ENCODE assay signal across 1 cellular context in genomic region chr11:63826471-63827190, GRCh38.
A peak's percentile ranks its signal among the peaks of the same experiment; 100 is the strongest.
TF ChIP-seq lines count a peak whose summit lies in the region.

No MANE protein-coding gene starts in this region.

TF ChIP-seq in HepG2, 621 proteins besides CTCF, POLR2A, EP300 and RAD21:
- TF ChIP-seq ZBTB46 (CRISPR knock-in tag; IDR thresholded peaks at IDR 0.05; ENCODE audit: borderline replicate concordance) (no peak), ZBTB39 (CRISPR knock-in tag; IDR thresholded peaks at IDR 0.05) (no peak), CEBPB (IDR thresholded peaks at IDR 0.05; ENCODE audit: borderline replicate concordance, low read depth, low read length) (no peak), MLLT10 (CRISPR knock-in tag; IDR thresholded peaks at IDR 0.05) (no peak), MEIS2 (CRISPR knock-in tag; IDR thresholded peaks at IDR 0.05) (no peak), FOXC1 (CRISPR knock-in tag; IDR thresholded peaks at IDR 0.05; ENCODE audit: borderline replicate concordance) (no peak), ZNF674 (CRISPR knock-in tag; IDR thresholded peaks at IDR 0.05; ENCODE audit: low read depth) (no peak), ZNF687 (CRISPR knock-in tag; IDR thresholded peaks at IDR 0.05) (no peak), AGO2 (optimal IDR thresholded peaks at IDR 0.05; ENCODE audit: low read depth, low read length) (peak; percentile 62)
